2 cellular contexts compared by ENCODE assay signal in the genomic region with DNA sequence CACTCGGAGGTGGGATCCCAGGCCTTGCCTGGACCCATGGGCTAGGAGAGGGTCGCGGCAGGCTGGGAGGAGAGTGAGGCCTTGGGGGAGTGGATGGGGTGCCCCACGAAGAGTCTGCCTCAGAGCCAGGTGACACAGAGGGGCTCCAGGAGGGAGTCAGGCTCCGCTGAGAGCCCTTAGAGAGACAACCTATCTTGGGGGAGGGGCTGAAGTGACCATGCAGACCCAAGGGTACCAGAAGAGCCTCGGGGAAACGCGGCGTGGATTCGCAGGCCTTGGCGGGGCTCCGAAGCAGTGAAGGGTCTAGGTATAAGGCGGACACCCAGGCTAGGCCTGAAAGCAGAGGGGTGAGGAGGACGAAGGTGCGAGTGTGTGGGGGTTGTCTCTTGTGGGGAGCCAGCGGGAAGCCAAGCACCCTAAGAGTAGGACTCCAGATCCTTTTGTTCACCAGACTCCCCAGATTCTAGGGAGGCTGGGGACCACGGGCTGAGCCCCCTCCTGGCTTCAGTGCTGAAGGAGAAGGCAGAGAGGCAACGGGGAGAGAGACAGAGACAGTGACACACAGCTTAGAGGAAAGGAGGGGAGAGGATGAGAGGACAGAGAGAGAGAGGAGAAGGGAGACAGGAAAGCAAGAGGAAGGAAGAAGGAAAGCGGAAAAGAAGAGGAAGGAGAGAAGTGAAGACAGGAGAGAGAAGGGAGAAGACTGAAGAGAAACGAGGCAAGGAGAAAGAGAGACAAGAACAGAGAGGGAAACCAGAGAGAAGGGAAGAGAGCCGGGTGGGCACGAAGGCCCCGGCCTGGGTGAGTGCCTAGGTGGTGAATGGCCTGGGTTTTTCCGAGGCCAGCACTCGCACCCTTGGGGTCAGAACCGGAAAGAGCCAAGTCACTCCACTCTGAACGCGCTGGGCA.
TF ChIP-seq lines count a peak whose summit lies in the region.

No MANE protein-coding gene starts in this region.

TF ChIP-seq in SK-N-SH, 30 proteins besides CTCF, POLR2A, EP300 and RAD21 (continued from another document):
- TF ChIP-seq, protein P1, sequence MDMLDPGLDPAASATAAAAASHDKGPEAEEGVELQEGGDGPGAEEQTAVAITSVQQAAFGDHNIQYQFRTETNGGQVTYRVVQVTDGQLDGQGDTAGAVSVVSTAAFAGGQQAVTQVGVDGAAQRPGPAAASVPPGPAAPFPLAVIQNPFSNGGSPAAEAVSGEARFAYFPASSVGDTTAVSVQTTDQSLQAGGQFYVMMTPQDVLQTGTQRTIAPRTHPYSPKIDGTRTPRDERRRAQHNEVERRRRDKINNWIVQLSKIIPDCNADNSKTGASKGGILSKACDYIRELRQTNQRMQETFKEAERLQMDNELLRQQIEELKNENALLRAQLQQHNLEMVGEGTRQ (IDR thresholded peaks at IDR 0.05; ENCODE audit: borderline replicate concordance, low read depth, low read length) = no peak
- no peak for TF ChIP-seq GABPA (IDR thresholded peaks at IDR 0.05; ENCODE audit: low read depth)
- TF ChIP-seq FOSL2 (IDR thresholded peaks at IDR 0.05; ENCODE audit: borderline replicate concordance, low read depth) = no peak
- TF ChIP-seq TCF12 (IDR thresholded peaks at IDR 0.05) = no peak
- TF ChIP-seq NFIC (IDR thresholded peaks at IDR 0.05; ENCODE audit: borderline replicate concordance) = no peak
- TF ChIP-seq, protein P2, sequence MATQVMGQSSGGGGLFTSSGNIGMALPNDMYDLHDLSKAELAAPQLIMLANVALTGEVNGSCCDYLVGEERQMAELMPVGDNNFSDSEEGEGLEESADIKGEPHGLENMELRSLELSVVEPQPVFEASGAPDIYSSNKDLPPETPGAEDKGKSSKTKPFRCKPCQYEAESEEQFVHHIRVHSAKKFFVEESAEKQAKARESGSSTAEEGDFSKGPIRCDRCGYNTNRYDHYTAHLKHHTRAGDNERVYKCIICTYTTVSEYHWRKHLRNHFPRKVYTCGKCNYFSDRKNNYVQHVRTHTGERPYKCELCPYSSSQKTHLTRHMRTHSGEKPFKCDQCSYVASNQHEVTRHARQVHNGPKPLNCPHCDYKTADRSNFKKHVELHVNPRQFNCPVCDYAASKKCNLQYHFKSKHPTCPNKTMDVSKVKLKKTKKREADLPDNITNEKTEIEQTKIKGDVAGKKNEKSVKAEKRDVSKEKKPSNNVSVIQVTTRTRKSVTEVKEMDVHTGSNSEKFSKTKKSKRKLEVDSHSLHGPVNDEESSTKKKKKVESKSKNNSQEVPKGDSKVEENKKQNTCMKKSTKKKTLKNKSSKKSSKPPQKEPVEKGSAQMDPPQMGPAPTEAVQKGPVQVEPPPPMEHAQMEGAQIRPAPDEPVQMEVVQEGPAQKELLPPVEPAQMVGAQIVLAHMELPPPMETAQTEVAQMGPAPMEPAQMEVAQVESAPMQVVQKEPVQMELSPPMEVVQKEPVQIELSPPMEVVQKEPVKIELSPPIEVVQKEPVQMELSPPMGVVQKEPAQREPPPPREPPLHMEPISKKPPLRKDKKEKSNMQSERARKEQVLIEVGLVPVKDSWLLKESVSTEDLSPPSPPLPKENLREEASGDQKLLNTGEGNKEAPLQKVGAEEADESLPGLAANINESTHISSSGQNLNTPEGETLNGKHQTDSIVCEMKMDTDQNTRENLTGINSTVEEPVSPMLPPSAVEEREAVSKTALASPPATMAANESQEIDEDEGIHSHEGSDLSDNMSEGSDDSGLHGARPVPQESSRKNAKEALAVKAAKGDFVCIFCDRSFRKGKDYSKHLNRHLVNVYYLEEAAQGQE (IDR thresholded peaks at IDR 0.05; ENCODE audit: low read depth, low read length) = no peak
- no peak for TF ChIP-seq TEAD4 (IDR thresholded peaks at IDR 0.05; ENCODE audit: borderline replicate concordance, insufficient read depth)
- TF ChIP-seq POLR2AphosphoS5 (IDR thresholded peaks at IDR 0.05; ENCODE audit: low read depth, low read length) = no peak
- TF ChIP-seq RCOR1 (IDR thresholded peaks at IDR 0.05; ENCODE audit: low read length) = no peak
- no peak for TF ChIP-seq USF1 (IDR thresholded peaks at IDR 0.05; ENCODE audit: borderline replicate concordance, low read depth)
- no peak for TF ChIP-seq ZBTB33 (IDR thresholded peaks at IDR 0.05; ENCODE audit: borderline replicate concordance, low read depth)
- TF ChIP-seq, protein P3, sequence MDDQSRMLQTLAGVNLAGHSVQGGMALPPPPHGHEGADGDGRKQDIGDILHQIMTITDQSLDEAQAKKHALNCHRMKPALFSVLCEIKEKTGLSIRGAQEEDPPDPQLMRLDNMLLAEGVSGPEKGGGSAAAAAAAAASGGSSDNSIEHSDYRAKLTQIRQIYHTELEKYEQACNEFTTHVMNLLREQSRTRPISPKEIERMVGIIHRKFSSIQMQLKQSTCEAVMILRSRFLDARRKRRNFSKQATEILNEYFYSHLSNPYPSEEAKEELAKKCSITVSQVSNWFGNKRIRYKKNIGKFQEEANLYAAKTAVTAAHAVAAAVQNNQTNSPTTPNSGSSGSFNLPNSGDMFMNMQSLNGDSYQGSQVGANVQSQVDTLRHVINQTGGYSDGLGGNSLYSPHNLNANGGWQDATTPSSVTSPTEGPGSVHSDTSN (IDR thresholded peaks at IDR 0.05) = no peak
- TF ChIP-seq CHD2 (IDR thresholded peaks at IDR 0.05; ENCODE audit: low read length, partially characterized antibody) = no peak
- no peak for TF ChIP-seq ELF1 (IDR thresholded peaks at IDR 0.05)
- TF ChIP-seq, protein P4, sequence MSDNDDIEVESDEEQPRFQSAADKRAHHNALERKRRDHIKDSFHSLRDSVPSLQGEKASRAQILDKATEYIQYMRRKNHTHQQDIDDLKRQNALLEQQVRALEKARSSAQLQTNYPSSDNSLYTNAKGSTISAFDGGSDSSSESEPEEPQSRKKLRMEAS (IDR thresholded peaks at IDR 0.05; ENCODE audit: low read depth) = no peak
- TF ChIP-seq RFX5 (IDR thresholded peaks at IDR 0.05; ENCODE audit: low read length) = no peak

TF ChIP-seq in SK-N-SH treated with all-trans-retinoic acid at 6 μM for 48 hours, 23 proteins besides CTCF, POLR2A, EP300 and RAD21 (continued from another document):
- TF ChIP-seq, protein P5, sequence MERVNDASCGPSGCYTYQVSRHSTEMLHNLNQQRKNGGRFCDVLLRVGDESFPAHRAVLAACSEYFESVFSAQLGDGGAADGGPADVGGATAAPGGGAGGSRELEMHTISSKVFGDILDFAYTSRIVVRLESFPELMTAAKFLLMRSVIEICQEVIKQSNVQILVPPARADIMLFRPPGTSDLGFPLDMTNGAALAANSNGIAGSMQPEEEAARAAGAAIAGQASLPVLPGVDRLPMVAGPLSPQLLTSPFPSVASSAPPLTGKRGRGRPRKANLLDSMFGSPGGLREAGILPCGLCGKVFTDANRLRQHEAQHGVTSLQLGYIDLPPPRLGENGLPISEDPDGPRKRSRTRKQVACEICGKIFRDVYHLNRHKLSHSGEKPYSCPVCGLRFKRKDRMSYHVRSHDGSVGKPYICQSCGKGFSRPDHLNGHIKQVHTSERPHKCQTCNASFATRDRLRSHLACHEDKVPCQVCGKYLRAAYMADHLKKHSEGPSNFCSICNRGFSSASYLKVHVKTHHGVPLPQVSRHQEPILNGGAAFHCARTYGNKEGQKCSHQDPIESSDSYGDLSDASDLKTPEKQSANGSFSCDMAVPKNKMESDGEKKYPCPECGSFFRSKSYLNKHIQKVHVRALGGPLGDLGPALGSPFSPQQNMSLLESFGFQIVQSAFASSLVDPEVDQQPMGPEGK (CRISPR knock-in tag; IDR thresholded peaks at IDR 0.05; ENCODE audit: borderline replicate concordance) = no peak
- TF ChIP-seq CSDC2 (CRISPR knock-in tag; IDR thresholded peaks at IDR 0.05) (no peak), ZNF70 (CRISPR knock-in tag; IDR thresholded peaks at IDR 0.05) (no peak), TOX (CRISPR knock-in tag; IDR thresholded peaks at IDR 0.05; ENCODE audit: borderline replicate concordance) (no peak), ZFP3 (CRISPR knock-in tag; IDR thresholded peaks at IDR 0.05) (no peak)
- TF ChIP-seq, protein P6, sequence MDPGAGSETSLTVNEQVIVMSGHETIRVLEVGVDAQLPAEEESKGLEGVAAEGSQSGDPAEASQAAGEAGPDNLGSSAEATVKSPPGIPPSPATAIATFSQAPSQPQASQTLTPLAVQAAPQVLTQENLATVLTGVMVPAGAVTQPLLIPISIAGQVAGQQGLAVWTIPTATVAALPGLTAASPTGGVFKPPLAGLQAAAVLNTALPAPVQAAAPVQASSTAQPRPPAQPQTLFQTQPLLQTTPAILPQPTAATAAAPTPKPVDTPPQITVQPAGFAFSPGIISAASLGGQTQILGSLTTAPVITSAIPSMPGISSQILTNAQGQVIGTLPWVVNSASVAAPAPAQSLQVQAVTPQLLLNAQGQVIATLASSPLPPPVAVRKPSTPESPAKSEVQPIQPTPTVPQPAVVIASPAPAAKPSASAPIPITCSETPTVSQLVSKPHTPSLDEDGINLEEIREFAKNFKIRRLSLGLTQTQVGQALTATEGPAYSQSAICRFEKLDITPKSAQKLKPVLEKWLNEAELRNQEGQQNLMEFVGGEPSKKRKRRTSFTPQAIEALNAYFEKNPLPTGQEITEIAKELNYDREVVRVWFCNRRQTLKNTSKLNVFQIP (CRISPR knock-in tag; IDR thresholded peaks at IDR 0.05; ENCODE audit: borderline replicate concordance, low read depth) = no peak
